ENCODE assay signal across 13 cellular contexts in the genomic region with DNA sequence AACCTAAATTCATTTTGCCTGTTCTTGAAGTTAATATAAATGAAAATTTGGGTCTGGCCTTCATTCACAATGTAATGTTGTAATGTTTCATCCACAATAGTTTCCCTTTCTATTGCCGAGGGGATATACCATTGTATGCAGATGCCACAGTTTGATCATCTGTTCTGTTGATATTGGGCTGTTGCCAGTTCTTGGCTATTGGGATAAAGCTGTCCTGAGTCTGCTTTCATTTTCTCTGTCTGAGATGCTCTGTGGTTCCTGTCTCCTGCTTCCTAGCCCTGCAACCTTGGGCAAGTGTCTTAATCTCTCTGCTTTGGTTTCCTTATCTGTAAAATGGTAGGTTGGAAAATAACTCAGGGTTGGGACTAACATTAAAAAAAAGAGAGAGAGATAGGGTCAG. TPM values are rescaled to one million over a fixed set of nuclear protein-coding genes. Genes with fewer than 3 reads are reported as not detected.
A peak's percentile ranks its signal among the peaks of the same experiment; 100 is the strongest.
DNase-seq lines count a peak whose midpoint lies in the region; ATAC-seq and TF ChIP-seq lines count a peak whose summit lies in the region.
"Had no signal": no experiment of that assay in that cellular context is flagged by ENCODE, and none has a peak within 500 bp of the region (broad histone marks: within the 10 kb centered on the region; RNA-seq: fewer than 3 reads in every experiment).

No MANE protein-coding gene starts in this region.

- no peak for TF ChIP-seq CTCF in HEK293 (tag by site-specific recombination; IDR thresholded peaks at IDR 0.05)
- no peak for TF ChIP-seq CTCF in MM.1S (IDR thresholded peaks at IDR 0.05; ENCODE audit: low read length)
- no peak for TF ChIP-seq CTCF in psoas muscle (IDR thresholded peaks at IDR 0.05)

- POLR2A ChIA-PET in HEK293 (lab: Yijun Ruan, JAX), result no interaction called here
- POLR2A ChIA-PET in activated naive CD8-positive, alpha-beta T cell treated with anti-CD3 and anti-CD28 coated beads, Interleukin-2, amount 10 ng/mL, durations not matched to agents 7 days and 5 days (lab: Charles Lee), result interaction anchor here (1.4 kb wide), 1 partner anchor 12 kb away, joined by 5 read pairs; no protein-coding TSS in a partner anchor

- H3F3A ChIP-seq in MM.1S (ENCODE audit: insufficient read depth, low read length), result no peaks in the 10 kb centered on the region

- CTCF ChIA-PET in HEK293 (lab: Yijun Ruan, JAX), result interaction anchor here (0.5 kb wide), 1 partner anchor 327 kb away, joined by 3 read pairs; no protein-coding TSS in a partner anchor

- peaks cover 53 to 88% (median 68%) of the 10 kb centered on the region in 4 donors for H3K4me1 Mint-ChIP-seq in CD4-positive, CD25-positive, alpha-beta regulatory T cell
- H3K4me1 Mint-ChIP-seq in activated naive CD8-positive, alpha-beta T cell treated with anti-CD3 and anti-CD28 coated beads, Interleukin-2, amount 10 ng/mL, durations not matched to agents 7 days and 5 days, result peaks cover 65% of the 10 kb centered on the region

- H3K9ac ChIP-seq in MM.1S (ENCODE audit: low read length), result no peak overlapping the region
- H3K9ac ChIP-seq: BLaER1 had no signal

- H3K9me2 ChIP-seq in MM.1S (replicated peaks; ENCODE audit: insufficient read depth, low read length), result no peaks in the 10 kb centered on the region

- intact Hi-C loops in psoas muscle (cut with DNase I), result loop anchor here in 1 of 2 donors (5.0 kb wide), 1 partner anchor 1321 kb away; no protein-coding TSS in a partner anchor

- H3K27me3 ChIP-seq in CD4-positive, CD25-positive, alpha-beta regulatory T cell (ENCODE audit: control insufficient read depth, insufficient read depth, low read length), result no peaks in the 10 kb centered on the region
- H3K27me3 ChIP-seq in MM.1S (replicated peaks; ENCODE audit: insufficient read depth, low read length), result no peaks in the 10 kb centered on the region
- H3K27me3 ChIP-seq in psoas muscle (ENCODE audit: insufficient read depth in 3 of 3, low read length in 2 of 3), result no peaks in the 10 kb centered on the region
- H3K27me3 ChIP-seq: BLaER1 had no signal

- 43 to 85% (median 67%) methylated on average over 1 of the region's 1 CpG for WGBS in psoas muscle, 3 donors

- H3K9me3 Mint-ChIP-seq in CD4-positive, CD25-positive, alpha-beta regulatory T cell, result peaks cover 0 to 17% (median 2%) of the 10 kb centered on the region in 7 donors
- H3K9me3 Mint-ChIP-seq in activated naive CD8-positive, alpha-beta T cell treated with anti-CD3 and anti-CD28 coated beads, Interleukin-2, amount 10 ng/mL, durations not matched to agents 7 days and 5 days, result no peaks in the 10 kb centered on the region

- H3K4me1 ChIP-seq in CD4-positive, CD25-positive, alpha-beta regulatory T cell (ENCODE audit: control insufficient read depth, insufficient read depth, low read length, poor library complexity, severe bottlenecking), result peaks cover 68% of the 10 kb centered on the region
- H3K4me1 ChIP-seq in HEK293 (ENCODE audit: control insufficient read depth, insufficient read depth, low read length) (no peaks in the 10 kb centered on the region; the same call in 1 of the 2 replicates), MM.1S (ENCODE audit: low read length) (no peaks in the 10 kb centered on the region), psoas muscle (peaks cover 8% of the 10 kb centered on the region)
- H3K4me1 ChIP-seq: BLaER1 had no signal

- DNase-seq in CD4-positive, CD25-positive, alpha-beta regulatory T cell, result no peak
- no peak for DNase-seq in activated naive CD8-positive, alpha-beta T cell treated with anti-CD3 and anti-CD28 coated beads, Interleukin-2, amount 10 ng/mL, durations not matched to agents 7 days and 5 days
- DNase-seq in kidney glomerular epithelial cell (lab: John Stamatoyannopoulos, UW) (peak; percentile 60), MM.1S (no peak), psoas muscle (no peak), NCI-H2107 treated with DMSO at 0.1 percent for 48 hours (lab: John Stamatoyannopoulos, UW; ENCODE audit: unreplicated experiment) (no peak)
- DNase-seq: activated effector memory CD4-positive, alpha-beta T cell treated with Interleukin-2 at 50 U/mL for 16 hours; effector CD4-positive, alpha-beta T cell; NCI-H1105; stimulated activated naive CD8-positive, alpha-beta T cell treated with anti-CD3 and anti-CD28 coated beads, Interleukin-15, Interleukin-2, amounts not matched to agents 100 U/mL and 50 U/mL, for 24 hours had no signal

- H3K27ac Mint-ChIP-seq in CD4-positive, CD25-positive, alpha-beta regulatory T cell, result peak overlapping the region; percentile 79 to 94 (median 94)
- H3K27ac Mint-ChIP-seq in activated naive CD8-positive, alpha-beta T cell treated with anti-CD3 and anti-CD28 coated beads, Interleukin-2, amount 10 ng/mL, durations not matched to agents 7 days and 5 days, result peak overlapping the region; percentile 62

- H3K4me3 ChIP-seq in CD4-positive, CD25-positive, alpha-beta regulatory T cell (ENCODE audit: low read depth, low read length), result peak overlapping the region; percentile 33
- no peak overlapping the region for H3K4me3 ChIP-seq in HEK293 (ENCODE audit: low read depth, low read length)
- no peak overlapping the region for H3K4me3 ChIP-seq in MM.1S (ENCODE audit: low read length)
- no peak overlapping the region for H3K4me3 ChIP-seq in psoas muscle
- H3K4me3 ChIP-seq: BLaER1 had no signal

- H3K4me2 ChIP-seq in MM.1S (ENCODE audit: low read depth, low read length), result no peak overlapping the region
- H3K4me2 ChIP-seq: BLaER1 had no signal

- no peaks in the 10 kb centered on the region for H3K27me3 Mint-ChIP-seq in CD4-positive, CD25-positive, alpha-beta regulatory T cell
- no peaks in the 10 kb centered on the region for H3K27me3 Mint-ChIP-seq in activated naive CD8-positive, alpha-beta T cell treated with anti-CD3 and anti-CD28 coated beads, Interleukin-2, amount 10 ng/mL, durations not matched to agents 7 days and 5 days

- H3K4me3 Mint-ChIP-seq in CD4-positive, CD25-positive, alpha-beta regulatory T cell, result peak overlapping the region in 3 of 4 donors; percentile 10 to 62 (median 13)
- H3K4me3 Mint-ChIP-seq in activated naive CD8-positive, alpha-beta T cell treated with anti-CD3 and anti-CD28 coated beads, Interleukin-2, amount 10 ng/mL, durations not matched to agents 7 days and 5 days, result no peak overlapping the region

- H2AFZ ChIP-seq in MM.1S (ENCODE audit: low read length), result no peak overlapping the region

- peaks cover 25% of the 10 kb centered on the region for H3K36me3 ChIP-seq in CD4-positive, CD25-positive, alpha-beta regulatory T cell (ENCODE audit: control insufficient read depth, insufficient read depth, low read length)
- H3K36me3 ChIP-seq in HEK293 (ENCODE audit: control insufficient read depth in 2 of 2, insufficient read depth in 1 of 2, low read length in 2 of 2) (peaks cover 0 to 22% of the 10 kb centered on the region in 2 experiments; a peak in 1 of 3 replicates), MM.1S (replicated peaks; ENCODE audit: insufficient read depth, low read length) (peaks cover 8% of the 10 kb centered on the region), psoas muscle (ENCODE audit: insufficient read depth in 1 of 2, low read depth in 1 of 2) (peaks cover 0 to 14% of the 10 kb centered on the region in 2 donors)

- peaks cover 82% of the 10 kb centered on the region for H3K79me2 ChIP-seq in MM.1S (ENCODE audit: low read length)

- H4K20me1 ChIP-seq in MM.1S (ENCODE audit: insufficient read depth, low read length), result no peaks in the 10 kb centered on the region

- H3K27ac ChIP-seq in CD4-positive, CD25-positive, alpha-beta regulatory T cell (ENCODE audit: insufficient read depth, low read length, poor library complexity, severe bottlenecking), result peak overlapping the region; percentile 69
- H3K27ac ChIP-seq in HEK293 (ENCODE audit: extremely low read depth, low read depth, low read length) (no peak overlapping the region), MM.1S (ENCODE audit: low read length) (no peak overlapping the region), psoas muscle (no peak overlapping the region)
- H3K27ac ChIP-seq: BLaER1 had no signal

- no peak for ATAC-seq in CD4-positive, CD25-positive, alpha-beta regulatory T cell (ENCODE audit: low read depth in 2 of 2)
- ATAC-seq in activated naive CD8-positive, alpha-beta T cell treated with anti-CD3 and anti-CD28 coated beads, Interleukin-2, amount 10 ng/mL, durations not matched to agents 7 days and 5 days (ENCODE audit: low read depth), result no peak
- ATAC-seq in psoas muscle (no peak), GM21381 (IDR thresholded peaks at IDR 0.05; ENCODE audit: unreplicated experiment) (no peak)
- ATAC-seq: stimulated activated naive CD8-positive, alpha-beta T cell treated with anti-CD3 and anti-CD28 coated beads, Interleukin-15, Interleukin-2, amounts not matched to agents 100 U/mL and 50 U/mL, for 24 hours had no signal

- peaks cover 43% of the 10 kb centered on the region for H3K36me3 Mint-ChIP-seq in CD4-positive, CD25-positive, alpha-beta regulatory T cell
- H3K36me3 Mint-ChIP-seq in activated naive CD8-positive, alpha-beta T cell treated with anti-CD3 and anti-CD28 coated beads, Interleukin-2, amount 10 ng/mL, durations not matched to agents 7 days and 5 days, result peaks cover 60% of the 10 kb centered on the region

- no peaks in the 10 kb centered on the region for H3K9me3 ChIP-seq in CD4-positive, CD25-positive, alpha-beta regulatory T cell (ENCODE audit: control insufficient read depth in 2 of 2, low read length in 2 of 2)
- H3K9me3 ChIP-seq in HEK293 (ENCODE audit: control insufficient read depth, insufficient read depth, low read depth, low read length), result no peaks in the 10 kb centered on the region
- H3K9me3 ChIP-seq in MM.1S (replicated peaks; ENCODE audit: insufficient read depth, low read length), result no peaks in the 10 kb centered on the region
- H3K9me3 ChIP-seq in psoas muscle, result peaks cover 5% of the 10 kb centered on the region

TF ChIP-seq in HEK293, 187 proteins besides CTCF, POLR2A, EP300 and RAD21 (continues in another document):
- TF ChIP-seq, protein P1, sequence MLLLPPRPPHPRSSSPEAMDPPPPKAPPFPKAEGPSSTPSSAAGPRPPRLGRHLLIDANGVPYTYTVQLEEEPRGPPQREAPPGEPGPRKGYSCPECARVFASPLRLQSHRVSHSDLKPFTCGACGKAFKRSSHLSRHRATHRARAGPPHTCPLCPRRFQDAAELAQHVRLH (tag by site-specific recombination; IDR thresholded peaks at IDR 0.05), result no peak
- TF ChIP-seq MZF1 (tag by site-specific recombination; IDR thresholded peaks at IDR 0.05; ENCODE audit: borderline replicate concordance), result no peak

RNA-seq across cellular contexts. Expression of a gene that starts 25.2 kb away (rescaled TPM):
- total RNA-seq in CD4-positive, CD25-positive, alpha-beta regulatory T cell, result 61.5 TPM
- 10 to 100 TPM; 34.8 to 48.4 (median 39.5) TPM for polyA plus RNA-seq in CD4-positive, CD25-positive, alpha-beta regulatory T cell
- total RNA-seq in activated naive CD8-positive, alpha-beta T cell treated with anti-CD3 and anti-CD28 coated beads, Interleukin-2, amount 10 ng/mL, durations not matched to agents 7 days and 5 days, result 10 to 100 TPM; 45.5 to 46.0 TPM
- total RNA-seq in psoas muscle, result 1 to 10 TPM; 2.6 to 3.2 (median 2.9) TPM
- polyA plus RNA-seq in psoas muscle, result 1 to 10 TPM; 2.3 to 2.9 (median 2.6) TPM

Comparison
In these comparisons a context has a peak if more than half of its experiments do, and no peak if none do; other contexts are left out.
1. RNA of a gene that starts 25.2 kb away (total RNA-seq): 61.5 TPM in CD4-positive, CD25-positive, alpha-beta regulatory T cell (single experiment) and 45.5 to 46.0 TPM in activated naive CD8-positive, alpha-beta T cell treated with anti-CD3 and anti-CD28 coated beads, Interleukin-2, amount 10 ng/mL, durations not matched to agents 7 days and 5 days; 2.6 to 3.2 TPM in psoas muscle; every median in the first group is over 10 times any median in the second.